ENCODE assay signal across 8 cellular contexts in genomic region chr1:183635606-183636333, GRCh38. TPM values are rescaled to one million over a fixed set of nuclear protein-coding genes. Genes with fewer than 3 reads are reported as not detected.
A peak's percentile ranks its signal among the peaks of the same experiment; 100 is the strongest.
DNase-seq lines count a peak whose midpoint lies in the region; ATAC-seq, FAIRE-seq and TF ChIP-seq lines count a peak whose summit lies in the region.

TSS of gene ARPC5 (minus strand) at chr1:183635783. CDS start at chr1:183635659, 124 bp downstream.

- no peaks in the 10 kb centered on the region for H3K27me3 ChIP-seq in breast epithelium

- H3K4me1 ChIP-seq in A549 (peaks cover 27% of the 10 kb centered on the region), breast epithelium (peaks cover 0 to 3% of the 10 kb centered on the region in 2 donors)

- TF ChIP-seq RAD21 in A549 (conservative IDR thresholded peaks at IDR 0.05 in 1 of 2, IDR thresholded peaks at IDR 0.05 in 1 of 2): no peak

- POLR2A ChIA-PET in A549 (lab: Yijun Ruan, JAX): interaction anchor here (0.6 to 0.7 kb wide), 4 partner anchors 11 to 673 kb away, joined by 3 to 4 read pairs (median 4); partner anchors contain the start of gene SMG7

- ATAC-seq in A549: peak; percentile 90 to 95
- peak; percentile 81 for ATAC-seq in GM18868 (IDR thresholded peaks at IDR 0.05; ENCODE audit: unreplicated experiment)
- peak; percentile 85 for ATAC-seq in HG03108 (IDR thresholded peaks at IDR 0.05; ENCODE audit: unreplicated experiment)

- H3K4me2 ChIP-seq in A549: peak within 1 kb of the TSS; percentile 97

- no peak for FAIRE-seq in A549 (lab: Jason Lieb, UNC)

- H3K27ac ChIP-seq in A549 (peak within 1 kb of the TSS; percentile 98), VCaP (peak within 1 kb of the TSS; percentile 86), breast epithelium (peak within 1 kb of the TSS; percentile 94 to 97), skin epidermis (peak within 1 kb of the TSS; percentile 90 to 99 (median 96))

- TF ChIP-seq CTCF in A549 (IDR thresholded peaks at IDR 0.05) (no peak), VCaP (conservative IDR thresholded peaks at IDR 0.05) (no peak), breast epithelium (IDR thresholded peaks at IDR 0.05) (no peak)

- peaks cover 5% of the 10 kb centered on the region for H3K36me3 ChIP-seq in breast epithelium

- peak within 1 kb of the TSS; percentile 96 for H3K4me3 ChIP-seq in A549
- peak within 1 kb of the TSS; percentile 90 to 92 (median 91) for H3K4me3 ChIP-seq in breast epithelium
- H3K4me3 ChIP-seq in iPS-18c (ENCODE audit: insufficient read depth, low read depth, low read length): peak within 1 kb of the TSS; percentile 88
- H3K4me3 ChIP-seq in skin epidermis: peak within 1 kb of the TSS; percentile 62 to 96 (median 86)

- H3K9me3 ChIP-seq in A549: no peaks in the 10 kb centered on the region
- H3K9me3 ChIP-seq in breast epithelium: no peaks in the 10 kb centered on the region
- H3K9me3 ChIP-seq in iPS-18c (ENCODE audit: control insufficient read depth, insufficient read depth, low read length): no peaks in the 10 kb centered on the region

- CTCF ChIA-PET in A549 (lab: Yijun Ruan, JAX): interaction anchor here (1.7 kb wide), 1 partner anchor 67 kb away, joined by 4 read pairs; no protein-coding TSS in a partner anchor

- intact Hi-C loops in breast epithelium (cut with DNase I; ENCODE audit: low total_unique reads): no loop called here

- peak; percentile 88 for TF ChIP-seq POLR2A in A549 (IDR thresholded peaks at IDR 0.05; ENCODE audit: low read length)
- TF ChIP-seq POLR2A in breast epithelium (IDR thresholded peaks at IDR 0.05): peak; percentile 69

- under 1% methylated on average over 25 of the region's 65 CpGs for WGBS in A549 (ENCODE audit: missing lambda C conversion rate)

- TF ChIP-seq EP300 in A549 (IDR thresholded peaks at IDR 0.05): no peak

- DNase-seq in A549 (ENCODE audit: low read depth in 1 of 2, low spot score in 1 of 2) (peak; percentile 87 to 98), NCI-H2196 treated with DMSO at 0.1 percent for 48 hours (lab: John Stamatoyannopoulos, UW; ENCODE audit: unreplicated experiment) (peak; percentile 96), breast epithelium (ENCODE audit: low spot score in 2 of 2) (peak; percentile 93 to 95)

TF ChIP-seq in A549, 52 proteins besides CTCF, POLR2A, EP300 and RAD21:
- TF ChIP-seq PHF8 (IDR thresholded peaks at IDR 0.05; ENCODE audit: borderline replicate concordance, low read depth) (peak; percentile 74; the same call in 1 of the 2 replicates), ZFP36 (IDR thresholded peaks at IDR 0.05; ENCODE audit: borderline replicate concordance, partially characterized antibody) (no peak), JUN (IDR thresholded peaks at IDR 0.05) (peak in 1 of 2 experiments; percentile 77; a peak in 3 of 5 replicates), PBX3 (IDR thresholded peaks at IDR 0.05) (0 out of 2 replicates have a peak, but pooled peaks have one; percentile 38), MAX (IDR thresholded peaks at IDR 0.05) (peak; percentile 76), E2F6 (IDR thresholded peaks at IDR 0.05; ENCODE audit: borderline replicate concordance, low read depth) (peak; percentile 67), KDM1A (IDR thresholded peaks at IDR 0.05; ENCODE audit: low read depth) (peak; percentile 72; the same call in 1 of the 2 replicates), USF2 (IDR thresholded peaks at IDR 0.05) (peak; percentile 95), KDM5A (IDR thresholded peaks at IDR 0.05) (peak; percentile 48; the same call in 1 of the 2 replicates), FOSL2 (IDR thresholded peaks at IDR 0.05) (no peak), FOSL2 (CRISPR knock-in tag; IDR thresholded peaks at IDR 0.05) (0 out of 2 replicates have a peak, but pooled peaks have one; percentile 9), EHMT2 (IDR thresholded peaks at IDR 0.05; ENCODE audit: low read depth) (no peak), ESRRA (IDR thresholded peaks at IDR 0.05; ENCODE audit: borderline replicate concordance, low read length) (no peak), HMGXB4 (CRISPR knock-in tag; IDR thresholded peaks at IDR 0.05; ENCODE audit: borderline replicate concordance) (no peak), RFX5 (IDR thresholded peaks at IDR 0.05) (peak; percentile 15; the same call in 1 of the 2 replicates), BCL3 (IDR thresholded peaks at IDR 0.05) (peak; percentile 59; the same call in 1 of the 3 replicates)

RNA-seq across cellular contexts. Expression of gene ARPC5, which starts in this region (rescaled TPM):
- polyA plus RNA-seq in A549 (2011; rRNA removed) (147 and 189 TPM in 2 replicates), A549 (2017; fragmentation: RNase III; extraction: RNeasy Plus Mini Kit Qiagen cat#74134 plus additional on column Dnase treatment) (180 to 207 TPM (median 198 TPM) in 3 replicates)
- polyA plus RNA-seq in A549 (2012; cell fraction: cytosol; rRNA removed): 37.2 and 44.0 TPM in 2 replicates
- 9.9 and 21.1 TPM in 2 replicates for polyA plus RNA-seq in A549 (2012; cell fraction: nucleus; rRNA removed)
- polyA minus RNA-seq in A549 (2011; rRNA and poly(A)+ RNA removed): 52.7 and 59.0 TPM in 2 replicates
- total RNA-seq in breast epithelium: 10 to 100 TPM; 60.8 to 80.8 (median 70.8) TPM

Comparison
In these comparisons a context has a peak if more than half of its experiments do, and no peak if none do; other contexts are left out.
1. Peak in every context shown above with its lines: DNase-seq, ATAC-seq, H3K4me3 ChIP-seq and H3K27ac ChIP-seq.